In the genomic region with DNA sequence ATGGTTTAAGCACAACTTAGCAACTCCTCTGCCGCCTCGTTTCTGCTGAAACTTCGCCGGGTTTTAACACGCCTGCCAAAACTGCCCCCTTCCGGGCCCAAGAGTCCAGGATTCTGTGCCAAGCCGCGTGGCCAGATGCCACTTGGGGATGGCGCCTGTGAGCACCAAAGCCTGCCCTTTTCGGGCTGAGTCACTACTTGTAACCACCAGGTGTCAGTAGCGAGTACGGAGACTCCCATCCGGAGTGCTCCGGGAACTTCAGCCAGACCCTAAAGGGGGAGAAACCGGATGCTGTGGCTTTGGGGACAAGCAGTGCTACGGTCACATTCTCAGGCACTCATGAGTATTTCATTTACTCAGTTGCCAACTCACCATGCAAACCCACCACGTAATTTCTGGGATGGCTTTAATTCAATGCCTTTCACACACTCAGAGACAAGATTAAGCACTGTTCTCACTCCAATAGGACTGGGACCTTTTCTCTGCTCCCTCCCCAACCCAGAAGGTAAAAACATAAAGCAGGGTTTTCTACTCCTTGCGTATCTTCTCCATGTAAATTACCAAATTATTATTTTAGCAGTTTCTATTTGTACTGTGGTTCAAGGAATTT, we compare ENCODE assay signal across 8 cellular contexts. TPM values are rescaled to one million over a fixed set of nuclear protein-coding genes. Genes with fewer than 3 reads are reported as not detected.
DNase-seq lines count a peak whose midpoint lies in the region; ATAC-seq and TF ChIP-seq lines count a peak whose summit lies in the region.

No MANE protein-coding gene starts in this region.

- no peaks in the 10 kb centered on the region for H3K9me3 Mint-ChIP-seq in endothelial cell (ENCODE audit: unreplicated experiment)
- no peaks in the 10 kb centered on the region for H3K9me3 Mint-ChIP-seq in stimulated activated effector memory CD8-positive, alpha-beta T cell treated with anti-CD3 and anti-CD28 coated beads, Interleukin-12 subunit alpha, Interleukin-12 subunit beta, amount 100 ng/mL, for 72 hours

- POLR2A ChIA-PET in A673 (lab: Charles Lee; ENCODE audit: low non-redundant PET), result no interaction called here

- H3K36me3 Mint-ChIP-seq in endothelial cell (ENCODE audit: low read depth, unreplicated experiment), result peaks cover 45% of the 10 kb centered on the region
- no peaks in the 10 kb centered on the region for H3K36me3 Mint-ChIP-seq in stimulated activated effector memory CD8-positive, alpha-beta T cell treated with anti-CD3 and anti-CD28 coated beads, Interleukin-12 subunit alpha, Interleukin-12 subunit beta, amount 100 ng/mL, for 72 hours

- no peak overlapping the region for H3K27ac Mint-ChIP-seq in endothelial cell (ENCODE audit: unreplicated experiment)
- no peak overlapping the region for H3K27ac Mint-ChIP-seq in stimulated activated effector memory CD8-positive, alpha-beta T cell treated with anti-CD3 and anti-CD28 coated beads, Interleukin-12 subunit alpha, Interleukin-12 subunit beta, amount 100 ng/mL, for 72 hours

- peaks cover 25% of the 10 kb centered on the region for H3K27me3 ChIP-seq in A673 (replicated peaks; ENCODE audit: insufficient read depth, low read depth, low read length, poor library complexity)

- peak overlapping the region; percentile 75 for H3K4me3 Mint-ChIP-seq in endothelial cell (ENCODE audit: unreplicated experiment)
- no peak overlapping the region for H3K4me3 Mint-ChIP-seq in stimulated activated effector memory CD8-positive, alpha-beta T cell treated with anti-CD3 and anti-CD28 coated beads, Interleukin-12 subunit alpha, Interleukin-12 subunit beta, amount 100 ng/mL, for 72 hours

- H3K27ac ChIP-seq in A673 (ENCODE audit: low read depth, low read length, poor library complexity, severe bottlenecking), result no peak overlapping the region

- H3K4me1 ChIP-seq in A673 (ENCODE audit: insufficient read depth, low read length, poor library complexity, severe bottlenecking) (no peaks in the 10 kb centered on the region), mucosa of descending colon (ENCODE audit: low read depth) (peaks cover 16% of the 10 kb centered on the region)

- ATAC-seq in HG03066 (IDR thresholded peaks at IDR 0.05; ENCODE audit: low read depth, unreplicated experiment), result peak; percentile 72
- peak; percentile 62 for ATAC-seq in mucosa of descending colon
- ATAC-seq in stimulated activated effector memory CD8-positive, alpha-beta T cell treated with anti-CD3 and anti-CD28 coated beads, Interleukin-12 subunit alpha, Interleukin-12 subunit beta, amount 100 ng/mL, for 72 hours, result peak; percentile 76

- H3K9me3 ChIP-seq in A673 (ENCODE audit: low read depth, low read length, poor library complexity, severe bottlenecking), result no peaks in the 10 kb centered on the region
- H3K9me3 ChIP-seq in mucosa of descending colon, result no peaks in the 10 kb centered on the region

- in situ Hi-C loops in GM13976 (cut with MboI; ENCODE audit: low sequenced_read_pairs, unreplicated experiment), result loop anchor here (10.0 kb wide), 1 partner anchor 247 kb away; no protein-coding TSS in a partner anchor

- peaks cover 56% of the 10 kb centered on the region for H3K4me1 Mint-ChIP-seq in endothelial cell (ENCODE audit: unreplicated experiment)
- peaks cover 30% of the 10 kb centered on the region for H3K4me1 Mint-ChIP-seq in stimulated activated effector memory CD8-positive, alpha-beta T cell treated with anti-CD3 and anti-CD28 coated beads, Interleukin-12 subunit alpha, Interleukin-12 subunit beta, amount 100 ng/mL, for 72 hours

- intact Hi-C loops in A673 (cut with micrococcal nuclease; ENCODE audit: unreplicated experiment) (no loop called here), mucosa of descending colon (cut with DNase I, micrococcal nuclease) (no loop called here)

- peaks cover 12% of the 10 kb centered on the region for H3K27me3 Mint-ChIP-seq in endothelial cell (ENCODE audit: unreplicated experiment)

- BruUV-seq in A673 (replicated peaks; lab: Mats Ljungman, UMichigan), result no TSS peak

- no peak overlapping the region for H3K4me3 ChIP-seq in A673 (ENCODE audit: low read depth, low read length, poor library complexity, severe bottlenecking)
- no peak overlapping the region for H3K4me3 ChIP-seq in mucosa of descending colon

- no peaks in the 10 kb centered on the region for H3K36me3 ChIP-seq in A673 (ENCODE audit: insufficient read depth, low read length, poor library complexity, severe bottlenecking)
- no peaks in the 10 kb centered on the region for H3K36me3 ChIP-seq in mucosa of descending colon (ENCODE audit: low read depth)

- TF ChIP-seq CTCF in A673 (conservative IDR thresholded peaks at IDR 0.05; ENCODE audit: low read depth, low read length) (peak; percentile 84), GM13976 (IDR thresholded peaks at IDR 0.05; ENCODE audit: borderline replicate concordance, control extremely low read depth, extremely low read depth, insufficient read depth, missing control alignments) (peak; percentile 87), endothelial cell (IDR thresholded peaks at IDR 0.05; ENCODE audit: unreplicated experiment) (peak; percentile 95), mucosa of descending colon (IDR thresholded peaks at IDR 0.05) (peak; percentile 71)

- CTCF ChIA-PET in A673 (lab: Charles Lee), result interaction anchor here (1.3 kb wide), 1 partner anchor 245 kb away, joined by 4 read pairs; no protein-coding TSS in a partner anchor

- peak; percentile 80 for DNase-seq in A673 (ENCODE audit: low spot score)
- peak; percentile 76 for DNase-seq in GM13976 (ENCODE audit: low spot score)
- DNase-seq in NCI-H524 treated with DMSO at 0.1 percent for 48 hours (lab: John Stamatoyannopoulos, UW), result peak; percentile 3
- peak; percentile 83 for DNase-seq in activated CD8-positive, alpha-beta memory T cell treated with anti-CD3 and anti-CD28 coated beads for 24 hours
- peak; percentile 70 for DNase-seq in endothelial cell (ENCODE audit: low spot score)
- DNase-seq in mucosa of descending colon, result peak; percentile 70 to 86 (median 71)
- peak; percentile 47 to 78 for DNase-seq in stimulated activated effector memory CD8-positive, alpha-beta T cell treated with anti-CD3 and anti-CD28 coated beads, Interleukin-12 subunit alpha, Interleukin-12 subunit beta, amount 100 ng/mL, for 72 hours (ENCODE audit: low spot score in 2 of 2)

RNA-seq across cellular contexts. Expression of gene PMP22, which starts 7.7 kb away (rescaled TPM):
- 0.87 TPM in 1 of 2 replicates, not detected in the other for total RNA-seq in A673 (2021)
- total RNA-seq in endothelial cell (ENCODE audit: unreplicated experiment), result 314 TPM
- 100 to 1,000 TPM in 1 of 3 donors, 10 to 100 TPM in 2; 16.7 to 149 (median 54.2) TPM for total RNA-seq in mucosa of descending colon

Comparison
In these comparisons a context has a peak if more than half of its experiments do, and no peak if none do; other contexts are left out.
1. DNase-seq: peak in every context shown above with its lines; median percentile 83 in activated CD8-positive, alpha-beta memory T cell treated with anti-CD3 and anti-CD28 coated beads for 24 hours; 80 in A673; 76 in GM13976; 71 in mucosa of descending colon; 70 in endothelial cell; 62 in stimulated activated effector memory CD8-positive, alpha-beta T cell treated with anti-CD3 and anti-CD28 coated beads, Interleukin-12 subunit alpha, Interleukin-12 subunit beta, amount 100 ng/mL, for 72 hours; 3 in NCI-H524 treated with DMSO at 0.1 percent for 48 hours.